Comparison of ENCODE assay signal across 11 cellular contexts in the genomic region with DNA sequence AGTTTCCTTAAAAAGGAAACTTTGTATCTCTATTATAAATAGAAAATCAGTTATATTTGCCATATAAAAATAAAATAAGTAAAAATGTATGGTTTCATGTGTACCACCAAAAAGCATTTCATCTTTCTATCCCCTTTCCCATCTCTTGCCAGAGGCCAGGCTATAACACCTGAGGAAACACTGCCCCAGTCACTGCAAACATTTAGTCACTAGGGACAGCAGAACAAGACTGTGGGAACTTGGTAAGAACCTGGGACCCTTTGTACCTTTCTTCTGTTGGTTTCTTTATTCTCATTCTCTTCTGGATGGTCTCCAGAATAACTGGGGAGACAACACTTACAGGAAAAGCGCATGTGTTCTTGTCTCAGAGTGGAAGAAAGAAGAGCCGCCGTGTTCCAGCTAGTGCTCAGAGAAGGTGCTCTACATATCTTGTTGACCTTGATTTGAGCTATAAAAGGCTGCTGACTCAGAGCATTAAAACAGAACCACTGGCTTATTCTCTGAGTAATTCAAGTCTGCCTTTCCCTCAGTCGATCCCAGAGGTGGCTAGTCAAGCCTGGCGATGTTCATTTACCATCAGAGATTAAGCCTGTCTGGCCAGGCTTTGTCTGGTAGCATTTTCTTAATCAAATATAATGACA.
DNase-seq lines count a peak whose midpoint lies in the region; ATAC-seq and TF ChIP-seq lines count a peak whose summit lies in the region.
"Had no signal": no experiment of that assay in that cellular context is flagged by ENCODE, and none has a peak within 500 bp of the region (broad histone marks: within the 10 kb centered on the region; RNA-seq: fewer than 3 reads in every experiment).

No MANE protein-coding gene starts in this region.

- in situ Hi-C loops in mammary epithelial cell (cut with MboI; ENCODE audit: low sequenced_read_pairs in 2 of 2), result no loop called here

- CTCF ChIA-PET in mammary epithelial cell (lab: Charles Lee; ENCODE audit: low non-redundant PET), result no interaction called here

- no peak overlapping the region for H2AFZ ChIP-seq in mammary epithelial cell (ENCODE audit: low read depth, low read length)

- TF ChIP-seq CTCF in mammary epithelial cell (conservative IDR thresholded peaks at IDR 0.05 in 1 of 2, IDR thresholded peaks at IDR 0.05 in 1 of 2; ENCODE audit: extremely low read depth in 1 of 2, insufficient read depth in 1 of 2, low read depth in 1 of 2, low read length in 2 of 2), result no peak
- TF ChIP-seq CTCF in thoracic aorta (IDR thresholded peaks at IDR 0.05), result no peak

- H3K4me1 ChIP-seq in mammary epithelial cell (ENCODE audit: insufficient read depth, low read length) (peaks cover 10% of the 10 kb centered on the region), thoracic aorta (ENCODE audit: control insufficient read depth in 1 of 2, low read depth in 2 of 2) (peaks cover 9 to 38% of the 10 kb centered on the region in 2 donors)

- DNase-seq in HT1080 (ENCODE audit: low read depth) (peak; percentile 66), mammary epithelial cell (peak; percentile 72), kidney glomerular epithelial cell (lab: John Stamatoyannopoulos, UW) (peak; percentile 75), thoracic aorta (ENCODE audit: low spot score) (no peak), NCI-H446 treated with DMSO at 0.1 percent for 48 hours (lab: John Stamatoyannopoulos, UW) (no peak), H4 (ENCODE audit: low spot score) (no peak)
- DNase-seq: activated effector memory CD4-positive, alpha-beta T cell treated with anti-CD3 and anti-CD28 coated beads, Interleukin-2, amount 50 U/mL, for 16 hours; NCI-H2081; occipital lobe had no signal

- H3K9ac ChIP-seq in mammary epithelial cell (ENCODE audit: insufficient read depth, low read length), result no peak overlapping the region

- peak; percentile 68 for ATAC-seq in thoracic aorta (ENCODE audit: insufficient number of reproducible peaks, low FRiP score, low read depth)
- no peak for ATAC-seq in HG03097 (IDR thresholded peaks at IDR 0.05; ENCODE audit: low FRiP score, unreplicated experiment)
- ATAC-seq in GM18909 (IDR thresholded peaks at IDR 0.05; ENCODE audit: poor library complexity, unreplicated experiment), result no peak

- H3K9me3 ChIP-seq in mammary epithelial cell (replicated peaks; ENCODE audit: insufficient read depth, low read length) (no peaks in the 10 kb centered on the region), thoracic aorta (no peaks in the 10 kb centered on the region)

- no peaks in the 10 kb centered on the region for H4K20me1 ChIP-seq in mammary epithelial cell (ENCODE audit: insufficient read depth, low read length)

- no peak overlapping the region for H3K4me3 ChIP-seq in mammary epithelial cell (replicated peaks in 1 of 3; ENCODE audit: insufficient read depth in 1 of 3, low read depth in 2 of 3, low read length in 3 of 3)
- peak overlapping the region; percentile 40 for H3K4me3 ChIP-seq in thoracic aorta

- H3K36me3 ChIP-seq in mammary epithelial cell (ENCODE audit: insufficient read depth, low read length), result no peaks in the 10 kb centered on the region
- H3K36me3 ChIP-seq in thoracic aorta, result no peaks in the 10 kb centered on the region

- whole genome bisulfite sequencing in mammary epithelial cell (ENCODE audit: low coverage, missing lambda C conversion rate), result 96% methylated on average over 5 of the region's 5 CpGs

- H3K4me2 ChIP-seq in mammary epithelial cell (ENCODE audit: insufficient read depth, low read depth, low read length), result no peak overlapping the region

- no peaks in the 10 kb centered on the region for H3K27me3 ChIP-seq in mammary epithelial cell (ENCODE audit: insufficient read depth, low read length)
- H3K27me3 ChIP-seq in thoracic aorta (replicated peaks; ENCODE audit: insufficient read depth), result no peaks in the 10 kb centered on the region

- no peaks in the 10 kb centered on the region for H3K79me2 ChIP-seq in mammary epithelial cell (ENCODE audit: insufficient read depth, low read length)

- dilution Hi-C loops in mammary epithelial cell (cut with HindIII; ENCODE audit: low sequenced_read_pairs), result no loop called here

- no peak overlapping the region for H3K27ac ChIP-seq in mammary epithelial cell (ENCODE audit: insufficient read depth, low read depth, low read length)
- H3K27ac ChIP-seq in thoracic aorta, result peak overlapping the region; percentile 70 to 73

- BruUV-seq in mammary epithelial cell (replicated peaks; lab: Mats Ljungman, UMichigan), result no TSS peak

- intact Hi-C loops in mammary epithelial cell (cut with micrococcal nuclease), result no loop called here

Comparison
In these comparisons a context has a peak if more than half of its experiments do, and no peak if none do; other contexts are left out.
1. DNase-seq: peak in HT1080 (single experiment), mammary epithelial cell (single experiment) and kidney glomerular epithelial cell (single experiment); none in thoracic aorta (single experiment), NCI-H446 treated with DMSO at 0.1 percent for 48 hours (single experiment) and H4 (single experiment).